ENCODE assay signal across 1 cellular context in genomic region chr19:2492870-2493269, GRCh38.
TF ChIP-seq lines count a peak whose summit lies in the region.

No MANE protein-coding gene starts in this region.

TF ChIP-seq in IMR-90, 13 proteins besides CTCF, POLR2A, EP300 and RAD21:
- no peak for TF ChIP-seq MAZ (IDR thresholded peaks at IDR 0.05; ENCODE audit: borderline replicate concordance, low read depth, low read length)
